In genomic region chr17:78364436-78365281, GRCh38 we compare ENCODE assay signal across 14 cellular contexts. TPM values are rescaled to one million over a fixed set of nuclear protein-coding genes. Genes with fewer than 3 reads are reported as not detected.
DNase-seq lines count a peak whose midpoint lies in the region; ATAC-seq lines count a peak whose summit lies in the region.
"Had no signal": no experiment of that assay in that cellular context is flagged by ENCODE, and none has a peak within 500 bp of the region (broad histone marks: within the 10 kb centered on the region; RNA-seq: fewer than 3 reads in every experiment).

No MANE protein-coding gene starts in this region.

- peak overlapping the region; percentile 94 for H3K27ac ChIP-seq in mesodermal cell (ENCODE audit: low read depth, low read length, severe bottlenecking)

- H3K9me3 ChIP-seq in mesodermal cell (ENCODE audit: control insufficient read depth, low read length), result no peaks in the 10 kb centered on the region
- H3K9me3 ChIP-seq: mucosa of descending colon had no signal

- WGBS in mesodermal cell (ENCODE audit: insufficient coverage in 2 of 2), 2 experiments, result 47 to 63% methylated on average over 17 to 24 of the region's 26 CpGs

- H3K36me3 Mint-ChIP-seq in activated naive CD4-positive, alpha-beta T cell treated with anti-CD3 and anti-CD28 coated beads, Interleukin-2, amount 50 U/mL, for 72 hours, result no peaks in the 10 kb centered on the region
- H3K36me3 Mint-ChIP-seq: IgD-negative memory B cell had no signal

- no peaks in the 10 kb centered on the region for H3K9me3 Mint-ChIP-seq in activated naive CD4-positive, alpha-beta T cell treated with anti-CD3 and anti-CD28 coated beads, Interleukin-2, amount 50 U/mL, for 72 hours
- H3K9me3 Mint-ChIP-seq: dendritic cell treated with granulocyte-macrophage colony-stimulating factor and Interleukin-4, amounts not matched to agents 40 ng/mL and 50 ng/mL, for 4 days; IgD-negative memory B cell had no signal

- DNase-seq in stimulated activated CD4-positive, alpha-beta T cell treated with anti-CD3 and anti-CD28 coated beads, Interleukin-15, amount 100 ng/mL, for 24 hours, result peak; percentile 52
- DNase-seq in stimulated activated CD4-positive, alpha-beta T cell treated with anti-CD3 and anti-CD28 coated beads, Interleukin-4, amount 100 ng/mL, for 4 hours, result no peak
- peak in 1 of 2 donors; percentile 76 for DNase-seq in activated naive CD4-positive, alpha-beta T cell treated with anti-CD3 and anti-CD28 coated beads, Interleukin-2, amount 50 U/mL, for 72 hours (ENCODE audit: low spot score in 2 of 2)
- DNase-seq in NCI-H446 (lab: John Stamatoyannopoulos, UW) (no peak), NCI-H1092 (lab: John Stamatoyannopoulos, UW) (no peak)
- DNase-seq: mucosa of descending colon; NCI-H446 treated with DMSO at 0.1 percent for 48 hours; stimulated activated CD4-positive, alpha-beta T cell treated with anti-CD3 and anti-CD28 coated beads, Interleukin-12 subunit alpha, Interleukin-12 subunit beta, amount 100 ng/mL, for 4 hours; stimulated activated naive CD4-positive, alpha-beta T cell had no signal

- peaks cover 42% of the 10 kb centered on the region for H3K4me1 ChIP-seq in mesodermal cell (ENCODE audit: control insufficient read depth, insufficient read depth, low read length, poor library complexity, severe bottlenecking)

- ATAC-seq in activated naive CD4-positive, alpha-beta T cell treated with anti-CD3 and anti-CD28 coated beads, Interleukin-2, amount 50 U/mL, for 72 hours, result peak; percentile 4 to 9
- no peak for ATAC-seq in HG03439 (IDR thresholded peaks at IDR 0.05; ENCODE audit: unreplicated experiment)
- ATAC-seq in GM19455 (IDR thresholded peaks at IDR 0.05; ENCODE audit: unreplicated experiment), result no peak
- ATAC-seq: mucosa of descending colon had no signal

- peak overlapping the region; percentile 80 to 85 for H3K27ac Mint-ChIP-seq in activated naive CD4-positive, alpha-beta T cell treated with anti-CD3 and anti-CD28 coated beads, Interleukin-2, amount 50 U/mL, for 72 hours
- H3K27ac Mint-ChIP-seq: dendritic cell treated with granulocyte-macrophage colony-stimulating factor and Interleukin-4, amounts not matched to agents 40 ng/mL and 50 ng/mL, for 4 days had no signal

- no peak overlapping the region for H3K4me3 ChIP-seq in mesodermal cell (ENCODE audit: extremely low read depth, insufficient read depth, low read length, poor library complexity, severe bottlenecking)
- H3K4me3 ChIP-seq: mucosa of descending colon had no signal

- no peaks in the 10 kb centered on the region for H3K36me3 ChIP-seq in mesodermal cell (ENCODE audit: control insufficient read depth, insufficient read depth, low read length)

RNA-seq across cellular contexts. Expression of gene SOCS3, which starts 4.8 kb away (rescaled TPM):
- total RNA-seq in activated naive CD4-positive, alpha-beta T cell treated with anti-CD3 and anti-CD28 coated beads, Interleukin-2, amount 50 U/mL, for 72 hours, result 100 to 1,000 TPM; 179 to 182 TPM
- polyA plus RNA-seq in mesodermal cell (2013, experiment 1 of 2), result 37.6 TPM
- 29.9 TPM for polyA plus RNA-seq in mesodermal cell (2013, experiment 2 of 2)

RNA-seq across cellular contexts. Expression of gene PGS1, which starts 13.8 kb away (rescaled TPM):
- total RNA-seq in activated naive CD4-positive, alpha-beta T cell treated with anti-CD3 and anti-CD28 coated beads, Interleukin-2, amount 50 U/mL, for 72 hours, result 100 to 1,000 TPM in 1 of 2 donors, 10 to 100 TPM in 1; 63.5 to 122 TPM
- 36.8 TPM for polyA plus RNA-seq in mesodermal cell (2013, experiment 1 of 2)
- 28.0 TPM for polyA plus RNA-seq in mesodermal cell (2013, experiment 2 of 2)

Comparison
In these comparisons a context has a peak if more than half of its experiments do, and no peak if none do; other contexts are left out.
1. ATAC-seq: peak in activated naive CD4-positive, alpha-beta T cell treated with anti-CD3 and anti-CD28 coated beads, Interleukin-2, amount 50 U/mL, for 72 hours (2 of 2); none in HG03439 (single experiment) and GM19455 (single experiment).